In the genomic region with DNA sequence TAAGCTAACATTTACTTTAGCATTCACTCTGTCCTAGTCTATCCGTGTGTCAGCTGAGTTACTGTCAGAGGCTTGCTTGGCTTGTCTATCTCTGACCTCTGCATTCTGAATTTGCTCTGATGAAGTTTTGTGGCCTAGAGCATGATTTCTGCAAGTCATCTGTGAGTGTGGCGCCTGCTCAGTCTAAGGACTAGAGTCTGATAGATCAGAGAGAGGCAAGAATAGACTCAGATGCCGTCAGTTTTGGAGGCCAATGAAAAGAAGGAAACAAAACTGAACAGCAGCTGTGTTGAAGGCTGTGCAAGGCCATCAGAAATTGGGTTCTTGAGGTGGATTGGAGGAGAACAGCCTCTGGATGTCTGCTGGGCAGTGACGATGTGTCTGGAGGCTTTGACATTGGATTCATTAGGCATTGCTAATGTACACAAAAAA, we compare ENCODE assay signal across 8 cellular contexts.
A peak's percentile ranks its signal among the peaks of the same experiment; 100 is the strongest.
DNase-seq lines count a peak whose midpoint lies in the region; ATAC-seq and TF ChIP-seq lines count a peak whose summit lies in the region.

No MANE protein-coding gene starts in this region.

- intact Hi-C loops in right cardiac atrium (cut with DNase I) (loop anchor here in 1 of 4 donors (10.0 kb wide), 1 partner anchor 108 kb away; no protein-coding TSS in a partner anchor), sciatic nerve (cut with DNase I) (no loop called here)

- DNase-seq in GDM1 (lab: John Stamatoyannopoulos, UW) (peak; percentile 85), astrocyte of the hippocampus (ENCODE audit: low read depth, low spot score) (peak; percentile 66), right cardiac atrium (peak; percentile 62 to 74 (median 63)), sciatic nerve (ENCODE audit: low spot score) (peak; percentile 68), BE2C (no peak), cerebellar nuclear complex (lab: John Stamatoyannopoulos, UW) (no peak), NCI-H446 treated with DMSO at 0.1 percent for 48 hours (lab: John Stamatoyannopoulos, UW) (no peak), HEK293T (ENCODE audit: extremely low spot score) (no peak)

- no peaks in the 10 kb centered on the region for H3K36me3 ChIP-seq in BE2C

- H3K27me3 ChIP-seq in right cardiac atrium (ENCODE audit: control insufficient read depth, insufficient read depth): no peaks in the 10 kb centered on the region
- H3K27me3 ChIP-seq in BE2C: no peaks in the 10 kb centered on the region

- ATAC-seq in right cardiac atrium (peak; percentile 93 to 94), sciatic nerve (peak; percentile 92)

- H3K9me3 ChIP-seq in right cardiac atrium (ENCODE audit: control insufficient read depth, low read length) (no peaks in the 10 kb centered on the region), BE2C (no peaks in the 10 kb centered on the region)

- H3K4me1 ChIP-seq in right cardiac atrium (ENCODE audit: control insufficient read depth, insufficient read depth, low read length) (peaks cover 6% of the 10 kb centered on the region), BE2C (no peaks in the 10 kb centered on the region)

- H3K27ac ChIP-seq in right cardiac atrium (ENCODE audit: low read length): peak overlapping the region; percentile 97

- 24% methylated on average over 4 of the region's 4 CpGs for WGBS in right cardiac atrium

- CTCF ChIA-PET in HEK293T (lab: Yijun Ruan, JAX): no interaction called here

- TF ChIP-seq CTCF in BE2C (IDR thresholded peaks at IDR 0.05; ENCODE audit: low read depth, low read length): no peak

- POLR2A ChIA-PET in HEK293T (lab: Yijun Ruan, JAX): no interaction called here

- H3K4me3 ChIP-seq in right cardiac atrium (ENCODE audit: low read length): no peak overlapping the region
- H3K4me3 ChIP-seq in BE2C (ENCODE audit: low read depth, low read length): no peak overlapping the region

TF ChIP-seq in HEK293T, 16 proteins besides CTCF, POLR2A, EP300 and RAD21:
- TF ChIP-seq L3MBTL2 (conservative IDR thresholded peaks at IDR 0.05): no peak
- TF ChIP-seq, protein P1, sequence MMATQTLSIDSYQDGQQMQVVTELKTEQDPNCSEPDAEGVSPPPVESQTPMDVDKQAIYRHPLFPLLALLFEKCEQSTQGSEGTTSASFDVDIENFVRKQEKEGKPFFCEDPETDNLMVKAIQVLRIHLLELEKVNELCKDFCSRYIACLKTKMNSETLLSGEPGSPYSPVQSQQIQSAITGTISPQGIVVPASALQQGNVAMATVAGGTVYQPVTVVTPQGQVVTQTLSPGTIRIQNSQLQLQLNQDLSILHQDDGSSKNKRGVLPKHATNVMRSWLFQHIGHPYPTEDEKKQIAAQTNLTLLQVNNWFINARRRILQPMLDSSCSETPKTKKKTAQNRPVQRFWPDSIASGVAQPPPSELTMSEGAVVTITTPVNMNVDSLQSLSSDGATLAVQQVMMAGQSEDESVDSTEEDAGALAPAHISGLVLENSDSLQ (IDR thresholded peaks at IDR 0.05): no peak
- TF ChIP-seq ZNF384 (IDR thresholded peaks at IDR 0.05): no peak
- no peak for TF ChIP-seq FOXM1 (IDR thresholded peaks at IDR 0.05; ENCODE audit: borderline replicate concordance)
- TF ChIP-seq ELF4 (IDR thresholded peaks at IDR 0.05): no peak
- TF ChIP-seq BHLHE40 (IDR thresholded peaks at IDR 0.05; ENCODE audit: borderline replicate concordance): no peak
- no peak for TF ChIP-seq CTBP1 (IDR thresholded peaks at IDR 0.05; ENCODE audit: borderline replicate concordance)
- TF ChIP-seq FOXK2 (IDR thresholded peaks at IDR 0.05): no peak
- TF ChIP-seq ARNT (IDR thresholded peaks at IDR 0.05): no peak
- no peak for TF ChIP-seq HDGF (IDR thresholded peaks at IDR 0.05; ENCODE audit: borderline replicate concordance)
- no peak for TF ChIP-seq NFRKB (IDR thresholded peaks at IDR 0.05)
- TF ChIP-seq SUZ12 (IDR thresholded peaks at IDR 0.05): no peak

Comparison
In these comparisons a context has a peak if more than half of its experiments do, and no peak if none do; other contexts are left out.
1. DNase-seq: peak in GDM1 (single experiment), astrocyte of the hippocampus (single experiment), right cardiac atrium (3 of 3) and sciatic nerve (single experiment); none in BE2C (single experiment), cerebellar nuclear complex (0 of 2), NCI-H446 treated with DMSO at 0.1 percent for 48 hours (single experiment) and HEK293T (single experiment).